1 cellular context compared by ENCODE assay signal in genomic region chr9:121271368-121272351, GRCh38.
TF ChIP-seq lines count a peak whose summit lies in the region.

No MANE protein-coding gene starts in this region.

TF ChIP-seq in WTC11, 78 proteins besides CTCF, POLR2A, EP300 and RAD21 (continued from another document):
- TF ChIP-seq ZNF532 (CRISPR knock-in tag; IDR thresholded peaks at IDR 0.05; ENCODE audit: borderline replicate concordance) (no peak), CDX4 (CRISPR knock-in tag; IDR thresholded peaks at IDR 0.05; ENCODE audit: borderline replicate concordance) (no peak), HMGA2 (CRISPR knock-in tag; IDR thresholded peaks at IDR 0.05) (no peak), RELA (CRISPR knock-in tag; IDR thresholded peaks at IDR 0.05; ENCODE audit: borderline replicate concordance) (no peak), FOXJ3 (CRISPR knock-in tag; IDR thresholded peaks at IDR 0.05; ENCODE audit: borderline replicate concordance) (no peak), ATF6 (CRISPR knock-in tag; IDR thresholded peaks at IDR 0.05) (no peak), MLX (CRISPR knock-in tag; IDR thresholded peaks at IDR 0.05) (no peak), AR (CRISPR knock-in tag; IDR thresholded peaks at IDR 0.05) (no peak), NFATC4 (CRISPR knock-in tag; IDR thresholded peaks at IDR 0.05) (no peak), ZBTB43 (CRISPR knock-in tag; IDR thresholded peaks at IDR 0.05) (no peak), ZNF232 (CRISPR knock-in tag; IDR thresholded peaks at IDR 0.05) (no peak), MAX (CRISPR knock-in tag; IDR thresholded peaks at IDR 0.05) (no peak)
